8 cellular contexts compared by ENCODE assay signal in genomic region chr5:108727154-108727638, GRCh38. TPM values are rescaled to one million over a fixed set of nuclear protein-coding genes. Genes with fewer than 3 reads are reported as not detected.
DNase-seq lines count a peak whose midpoint lies in the region; ATAC-seq and TF ChIP-seq lines count a peak whose summit lies in the region.

No MANE protein-coding gene starts in this region.

- peak overlapping the region; percentile 92 for H3K4me3 Mint-ChIP-seq in osteocyte (ENCODE audit: unreplicated experiment)

- in situ Hi-C loops in GM23248 (cut with MboI): no loop called here

- H3K4me1 ChIP-seq in BLaER1 treated with 17β-estradiol and CSF1 and Interleukin-3, amounts not matched to agents 10 nM and 100 nM: peaks cover 24 to 56% (median 50%) of the 10 kb centered on the region in 10 experiments
- H3K4me1 ChIP-seq in GM23248 (ENCODE audit: insufficient read depth) (peaks cover 28% of the 10 kb centered on the region), foreskin keratinocyte (peaks cover 8% of the 10 kb centered on the region)

- H3K36me3 Mint-ChIP-seq in osteocyte (ENCODE audit: unreplicated experiment): no peaks in the 10 kb centered on the region

- ATAC-seq in foreskin keratinocyte (no peak), omental fat pad (ENCODE audit: low FRiP score) (no peak)

- peaks cover 25% of the 10 kb centered on the region for H3K4me1 Mint-ChIP-seq in osteocyte (ENCODE audit: unreplicated experiment)

- H2AFZ ChIP-seq in GM23248: peak overlapping the region; percentile 96

- no peaks in the 10 kb centered on the region for H3K36me3 ChIP-seq in BLaER1 treated with 17β-estradiol and CSF1 and Interleukin-3, amounts not matched to agents 10 nM and 100 nM
- no peaks in the 10 kb centered on the region for H3K36me3 ChIP-seq in GM23248 (ENCODE audit: low read depth)

- peak overlapping the region; percentile 64 to 81 (median 75) for H3K4me3 ChIP-seq in BLaER1 treated with 17β-estradiol and CSF1 and Interleukin-3, amounts not matched to agents 10 nM and 100 nM
- H3K4me3 ChIP-seq in GM23248: peak overlapping the region; percentile 79

- peaks cover 43% of the 10 kb centered on the region for H3F3A ChIP-seq in GM23248 (ENCODE audit: insufficient read depth)

- no peaks in the 10 kb centered on the region for H3K27me3 Mint-ChIP-seq in osteocyte (ENCODE audit: unreplicated experiment)

- H4K20me1 ChIP-seq in BLaER1 treated with 17β-estradiol and CSF1 and Interleukin-3, amounts not matched to agents 10 nM and 100 nM: no peaks in the 10 kb centered on the region
- H4K20me1 ChIP-seq in GM23248 (ENCODE audit: insufficient read depth): no peaks in the 10 kb centered on the region

- no peaks in the 10 kb centered on the region for H3K27me3 ChIP-seq in BLaER1 treated with 17β-estradiol and CSF1 and Interleukin-3, amounts not matched to agents 10 nM and 100 nM
- H3K27me3 ChIP-seq in GM23248 (replicated peaks; ENCODE audit: insufficient read depth) (no peaks in the 10 kb centered on the region), foreskin keratinocyte (no peaks in the 10 kb centered on the region)

- H3K27ac Mint-ChIP-seq in osteocyte (ENCODE audit: unreplicated experiment): peak overlapping the region; percentile 91

- intact Hi-C loops in posterior vena cava (cut with DNase I): loop anchor here in 1 of 2 donors (5.0 kb wide), 1 partner anchor 40 kb away; no protein-coding TSS in a partner anchor

- DNase-seq in GM23248 (peak; percentile 63), foreskin keratinocyte (peak in 1 of 2 donors; percentile 22), osteocyte (ENCODE audit: extremely low spot score, unreplicated experiment) (no peak), posterior vena cava (ENCODE audit: low spot score) (no peak), NCI-H187 (lab: John Stamatoyannopoulos, UW) (no peak), omental fat pad (ENCODE audit: low spot score) (no peak)

- peak overlapping the region; percentile 91 to 97 (median 96) for H3K27ac ChIP-seq in BLaER1 treated with 17β-estradiol and CSF1 and Interleukin-3, amounts not matched to agents 10 nM and 100 nM
- H3K27ac ChIP-seq in GM23248 (peak overlapping the region; percentile 80), VCaP (peak overlapping the region; percentile 72), foreskin keratinocyte (peak overlapping the region; percentile 61)

- no peaks in the 10 kb centered on the region for H3K79me2 ChIP-seq in GM23248 (ENCODE audit: insufficient read depth)

- H3K9me2 ChIP-seq in GM23248 (ENCODE audit: insufficient read depth): no peaks in the 10 kb centered on the region

- TF ChIP-seq CTCF in VCaP (conservative IDR thresholded peaks at IDR 0.05) (no peak), foreskin keratinocyte (conservative IDR thresholded peaks at IDR 0.05) (no peak), osteocyte (IDR thresholded peaks at IDR 0.05) (no peak), omental fat pad (IDR thresholded peaks at IDR 0.05) (no peak)

- peak overlapping the region; percentile 85 to 97 (median 94) for H3K9ac ChIP-seq in BLaER1 treated with 17β-estradiol and CSF1 and Interleukin-3, amounts not matched to agents 10 nM and 100 nM
- H3K9ac ChIP-seq in GM23248: peak overlapping the region; percentile 85

- peak overlapping the region; percentile 78 to 92 (median 87) for H3K4me2 ChIP-seq in BLaER1 treated with 17β-estradiol and CSF1 and Interleukin-3, amounts not matched to agents 10 nM and 100 nM
- H3K4me2 ChIP-seq in GM23248 (ENCODE audit: unreplicated experiment): peak overlapping the region; percentile 90

- no peaks in the 10 kb centered on the region for H3K9me3 Mint-ChIP-seq in osteocyte (ENCODE audit: unreplicated experiment)

- H3K9me3 ChIP-seq in BLaER1 treated with 17β-estradiol and CSF1 and Interleukin-3, amounts not matched to agents 10 nM and 100 nM (replicated peaks in 1 of 11): no peaks in the 10 kb centered on the region
- no peaks in the 10 kb centered on the region for H3K9me3 ChIP-seq in GM23248 (ENCODE audit: low read depth)

- 24% methylated on average over 8 of the region's 8 CpGs for WGBS in GM23248 (ENCODE audit: low coverage in 1 of 2, low lambda C conversion rate in 2 of 2, missing lambda C conversion rate in 2 of 2), 2 experiments

RNA-seq across cellular contexts. Expression of gene FER, which starts 20.5 kb away (rescaled TPM):
- 16.6 and 26.8 TPM in 2 replicates for total RNA-seq in GM23248 (2014; rRNA removed; shearing (Covaris generic))
- polyA plus RNA-seq in GM23248 (2016; fragmentation: Nextera tagmentation; extraction: Ambion mirVana) (24.9 and 26.1 TPM in 2 replicates), foreskin keratinocyte (4.1 and 4.3 TPM in 2 replicates)
- total RNA-seq in foreskin keratinocyte (27.6 and 27.9 TPM in 2 replicates), osteocyte (27.7 and 38.2 TPM in 2 replicates), posterior vena cava (10 to 100 TPM; 52.6 to 62.2 TPM), omental fat pad (10 to 100 TPM; 25.2 to 33.1 (median 29.5) TPM)
